Comparison of ENCODE assay signal across 22 cellular contexts in the genomic region with DNA sequence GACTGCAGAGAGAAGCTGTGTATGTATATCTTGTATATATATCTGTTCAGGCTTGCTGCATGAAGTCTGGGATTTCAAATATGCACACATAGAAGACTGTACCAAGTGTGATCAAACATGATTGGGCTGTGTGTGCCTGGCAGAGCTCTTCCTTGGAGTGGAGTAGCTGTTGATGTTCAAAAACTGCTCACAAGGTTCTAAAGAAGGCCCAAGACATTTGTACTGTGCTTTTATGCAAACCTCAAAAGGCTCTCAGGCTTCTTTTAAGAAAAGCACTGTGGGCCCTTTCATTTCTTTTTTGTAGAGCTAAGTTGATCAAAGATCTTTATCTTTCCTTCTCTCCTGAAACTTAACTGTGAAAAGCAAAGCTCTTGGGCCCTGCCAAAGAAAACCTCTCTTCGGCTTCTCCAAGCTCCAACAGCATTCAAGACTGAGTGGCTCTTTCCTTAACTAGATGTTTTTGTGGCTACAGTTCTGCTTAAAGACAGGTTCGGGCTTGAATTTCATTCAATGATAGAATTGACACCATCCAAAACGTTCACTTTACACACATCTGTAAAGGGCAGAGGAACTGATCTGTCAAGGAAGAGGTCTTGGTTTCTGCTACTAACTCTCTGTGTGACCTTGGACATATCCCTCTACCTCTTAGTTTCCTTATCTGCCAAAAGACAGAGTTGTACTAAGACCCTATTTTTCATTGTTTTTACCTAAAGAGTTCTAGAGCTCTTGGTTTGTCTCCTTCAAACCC.
DNase-seq lines count a peak whose midpoint lies in the region; ATAC-seq, FAIRE-seq and TF ChIP-seq lines count a peak whose summit lies in the region.
"Had no signal": no experiment of that assay in that cellular context is flagged by ENCODE, and none has a peak within 500 bp of the region (broad histone marks: within the 10 kb centered on the region; RNA-seq: fewer than 3 reads in every experiment).

No MANE protein-coding gene starts in this region.

- H3K27me3 Mint-ChIP-seq in activated CD8-positive, alpha-beta T cell treated with anti-CD3 and anti-CD28 coated beads for 36 hours = no peaks in the 10 kb centered on the region
- H3K27me3 Mint-ChIP-seq in progenitor cell of endocrine pancreas = no peaks in the 10 kb centered on the region

- H3K4me1 ChIP-seq in A549 (peaks cover 45% of the 10 kb centered on the region), keratinocyte (ENCODE audit: control insufficient read depth, extremely low read depth, insufficient read depth, low read length) (peaks cover 8% of the 10 kb centered on the region)
- H3K4me1 ChIP-seq: SJCRH30 had no signal

- H3K36me3 Mint-ChIP-seq in activated CD8-positive, alpha-beta T cell treated with anti-CD3 and anti-CD28 coated beads for 36 hours (ENCODE audit: low read depth) = peaks cover 1% of the 10 kb centered on the region
- no peaks in the 10 kb centered on the region for H3K36me3 Mint-ChIP-seq in progenitor cell of endocrine pancreas (ENCODE audit: insufficient read depth)

- H3K27ac ChIP-seq in A549 = peak overlapping the region; percentile 26 to 74; a peak in 5 of 6 replicates
- no peak overlapping the region for H3K27ac ChIP-seq in keratinocyte (ENCODE audit: control insufficient read depth, insufficient read depth, low read length)
- H3K27ac ChIP-seq: hepatocyte, right lobe of liver, SJCRH30, thoracic aorta had no signal

- CTCF ChIA-PET in A549 (lab: Yijun Ruan, JAX) = interaction anchor here (1.5 to 1.8 kb wide), 2 partner anchors 12 to 164 kb away, joined by 3 to 6 read pairs; no protein-coding TSS in a partner anchor
- CTCF ChIA-PET in activated CD8-positive, alpha-beta T cell treated with anti-CD3 and anti-CD28 coated beads for 36 hours (lab: Charles Lee) = no interaction called here

- TF ChIP-seq CTCF in A549 (IDR thresholded peaks at IDR 0.05) = no peak
- TF ChIP-seq CTCF in activated CD8-positive, alpha-beta T cell treated with anti-CD3 and anti-CD28 coated beads for 36 hours (IDR thresholded peaks at IDR 0.05) = no peak
- no peak for TF ChIP-seq CTCF in keratinocyte (optimal IDR thresholded peaks at IDR 0.05 in 1 of 3, IDR thresholded peaks at IDR 0.05 in 1 of 3, conservative IDR thresholded peaks at IDR 0.05 in 1 of 3; ENCODE audit: extremely low read depth in 1 of 3, insufficient read depth in 2 of 3, low read length in 3 of 3)
- TF ChIP-seq CTCF in progenitor cell of endocrine pancreas (IDR thresholded peaks at IDR 0.05; ENCODE audit: unreplicated experiment) = no peak

- peaks cover 4% of the 10 kb centered on the region for H3K27me3 ChIP-seq in keratinocyte (ENCODE audit: control insufficient read depth, extremely low read depth, insufficient read depth, low read length)
- H3K27me3 ChIP-seq: hepatocyte, MG63, right lobe of liver, SJCRH30 had no signal

- peak overlapping the region; percentile 13 for H3K27ac Mint-ChIP-seq in activated CD8-positive, alpha-beta T cell treated with anti-CD3 and anti-CD28 coated beads for 36 hours
- H3K27ac Mint-ChIP-seq in progenitor cell of endocrine pancreas = no peak overlapping the region
- H3K27ac Mint-ChIP-seq: effector memory CD8-positive, alpha-beta T cell; H9 had no signal

- H3K4me3 Mint-ChIP-seq in activated CD8-positive, alpha-beta T cell treated with anti-CD3 and anti-CD28 coated beads for 36 hours = no peak overlapping the region
- no peak overlapping the region for H3K4me3 Mint-ChIP-seq in progenitor cell of endocrine pancreas (ENCODE audit: low read depth)
- H3K4me3 Mint-ChIP-seq: effector memory CD8-positive, alpha-beta T cell; H9; mesothelial cell of epicardium had no signal

- TF ChIP-seq RAD21 in A549 (conservative IDR thresholded peaks at IDR 0.05 in 1 of 2, IDR thresholded peaks at IDR 0.05 in 1 of 2) = no peak

- H4K20me1 ChIP-seq in keratinocyte (ENCODE audit: control insufficient read depth, extremely low read depth, insufficient read depth, low read length) = no peaks in the 10 kb centered on the region

- peaks cover 5% of the 10 kb centered on the region for H3K9me3 Mint-ChIP-seq in activated CD8-positive, alpha-beta T cell treated with anti-CD3 and anti-CD28 coated beads for 36 hours
- H3K9me3 Mint-ChIP-seq in progenitor cell of endocrine pancreas (ENCODE audit: low read depth) = peaks cover 9% of the 10 kb centered on the region
- H3K9me3 Mint-ChIP-seq: effector memory CD8-positive, alpha-beta T cell; H9 had no signal

- ATAC-seq in A549 = no peak
- peak; percentile 47 for ATAC-seq in activated CD8-positive, alpha-beta T cell treated with anti-CD3 and anti-CD28 coated beads for 36 hours
- no peak for ATAC-seq in HG03469 (IDR thresholded peaks at IDR 0.05; ENCODE audit: unreplicated experiment)
- ATAC-seq: effector memory CD8-positive, alpha-beta T cell; right lobe of liver had no signal

- H3K9ac ChIP-seq in keratinocyte (ENCODE audit: control insufficient read depth, extremely low read depth, insufficient read depth, low read length) = no peak overlapping the region

- no peaks in the 10 kb centered on the region for H3K79me2 ChIP-seq in keratinocyte (ENCODE audit: control insufficient read depth, insufficient read depth, low read length)
- H3K79me2 ChIP-seq: hepatocyte had no signal

- H3K4me2 ChIP-seq in A549 (no peak overlapping the region), keratinocyte (ENCODE audit: control insufficient read depth, extremely low read depth, insufficient read depth, low read depth, low read length) (peak overlapping the region; percentile 29)
- H3K4me2 ChIP-seq: hepatocyte had no signal

- 66% methylated on average over 3 of the region's 3 CpGs for WGBS in A549 (ENCODE audit: missing lambda C conversion rate)

- POLR2A ChIA-PET in A549 (lab: Yijun Ruan, JAX) = no interaction called here
- POLR2A ChIA-PET in activated CD8-positive, alpha-beta T cell treated with anti-CD3 and anti-CD28 coated beads for 36 hours (lab: Charles Lee) = no interaction called here

- no peak for TF ChIP-seq POLR2A in A549 (IDR thresholded peaks at IDR 0.05; ENCODE audit: low read length)

- DNase-seq in A549 (ENCODE audit: low read depth in 1 of 2, low spot score in 1 of 2) (no peak), DMS79 (lab: John Stamatoyannopoulos, UW) (peak; percentile 84), keratinocyte (ENCODE audit: low read depth, low spot score) (no peak), progenitor cell of endocrine pancreas (ENCODE audit: low spot score, unreplicated experiment) (no peak), NCI-H1092 treated with DMSO at 0.1 percent for 48 hours (lab: John Stamatoyannopoulos, UW) (no peak), NCI-H1694 treated with DMSO at 0.1 percent for 48 hours (lab: John Stamatoyannopoulos, UW) (no peak)
- DNase-seq in activated CD8-positive, alpha-beta T cell treated with anti-CD3 and anti-CD28 coated beads for 36 hours = no peak
- DNase-seq: AML-193; effector memory CD8-positive, alpha-beta T cell; H9; MG63; NCI-H2029 treated with DMSO at 0.1 percent for 48 hours; NCI-H524; occipital lobe; OCI-M1; right lobe of liver; SJCRH30; stimulated activated CD4-positive, alpha-beta T cell treated with anti-CD3 and anti-CD28 coated beads, Interleukin-2, amount 100 ng/mL, for 48 hours had no signal

- H3K36me3 ChIP-seq in keratinocyte (ENCODE audit: control insufficient read depth in 2 of 2, extremely low read depth in 1 of 2, insufficient read depth in 2 of 2, low read length in 2 of 2) = no peaks in the 10 kb centered on the region
- H3K36me3 ChIP-seq: MG63, right lobe of liver, SJCRH30, thoracic aorta had no signal

- FAIRE-seq in A549 (lab: Jason Lieb, UNC) (no peak), keratinocyte (lab: Jason Lieb, UNC) (peak; percentile 48)

- H3K4me3 ChIP-seq in A549 = no peak overlapping the region
- no peak overlapping the region for H3K4me3 ChIP-seq in keratinocyte (ENCODE audit: control insufficient read depth in 2 of 3, extremely low read depth in 1 of 3, insufficient read depth in 2 of 3, low read depth in 1 of 3, low read length in 3 of 3)
- H3K4me3 ChIP-seq: hepatocyte, MG63, right lobe of liver, SJCRH30, thoracic aorta had no signal

- H3K4me1 Mint-ChIP-seq in activated CD8-positive, alpha-beta T cell treated with anti-CD3 and anti-CD28 coated beads for 36 hours (ENCODE audit: low read depth) = peaks cover 43% of the 10 kb centered on the region
- no peaks in the 10 kb centered on the region for H3K4me1 Mint-ChIP-seq in progenitor cell of endocrine pancreas (ENCODE audit: low read depth)
- H3K4me1 Mint-ChIP-seq: H9 had no signal

- H3K9me1 ChIP-seq in keratinocyte (ENCODE audit: control insufficient read depth, extremely low read depth, insufficient read depth, low read length) = no peaks in the 10 kb centered on the region

- no peaks in the 10 kb centered on the region for H3K9me3 ChIP-seq in A549
- no peaks in the 10 kb centered on the region for H3K9me3 ChIP-seq in keratinocyte (ENCODE audit: control insufficient read depth, low read depth, low read length)
- H3K9me3 ChIP-seq: right lobe of liver, SJCRH30, thoracic aorta had no signal

- intact Hi-C loops in activated CD8-positive, alpha-beta T cell treated with anti-CD3 and anti-CD28 coated beads for 36 hours (cut with micrococcal nuclease) = no loop called here

- peak overlapping the region; percentile 25 for H2AFZ ChIP-seq in keratinocyte (ENCODE audit: control insufficient read depth, low read length)
- H2AFZ ChIP-seq: hepatocyte had no signal

- dilution Hi-C loops in keratinocyte (cut with MboI; ENCODE audit: extremely low pct_ligation_motif_present, low sequenced_read_pairs) = no loop called here

- TF ChIP-seq EP300 in A549 (IDR thresholded peaks at IDR 0.05) = no peak

TF ChIP-seq in A549, 52 proteins besides CTCF, POLR2A, EP300 and RAD21:
- TF ChIP-seq JUN (IDR thresholded peaks at IDR 0.05) (no peak), GATA3 (IDR thresholded peaks at IDR 0.05; ENCODE audit: borderline replicate concordance) (no peak), USF2 (IDR thresholded peaks at IDR 0.05) (no peak), ZFP36 (IDR thresholded peaks at IDR 0.05; ENCODE audit: borderline replicate concordance, partially characterized antibody) (no peak), CBX8 (IDR thresholded peaks at IDR 0.05) (no peak), TFCP2L1 (CRISPR knock-in tag; IDR thresholded peaks at IDR 0.05) (no peak), NR3C1 (IDR thresholded peaks at IDR 0.05) (no peak)
- TF ChIP-seq, protein P1, sequence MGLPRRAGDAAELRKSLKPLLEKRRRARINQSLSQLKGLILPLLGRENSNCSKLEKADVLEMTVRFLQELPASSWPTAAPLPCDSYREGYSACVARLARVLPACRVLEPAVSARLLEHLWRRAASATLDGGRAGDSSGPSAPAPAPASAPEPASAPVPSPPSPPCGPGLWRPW (IDR thresholded peaks at IDR 0.05) = no peak
